ENCODE assay signal across 10 cellular contexts in the genomic region with DNA sequence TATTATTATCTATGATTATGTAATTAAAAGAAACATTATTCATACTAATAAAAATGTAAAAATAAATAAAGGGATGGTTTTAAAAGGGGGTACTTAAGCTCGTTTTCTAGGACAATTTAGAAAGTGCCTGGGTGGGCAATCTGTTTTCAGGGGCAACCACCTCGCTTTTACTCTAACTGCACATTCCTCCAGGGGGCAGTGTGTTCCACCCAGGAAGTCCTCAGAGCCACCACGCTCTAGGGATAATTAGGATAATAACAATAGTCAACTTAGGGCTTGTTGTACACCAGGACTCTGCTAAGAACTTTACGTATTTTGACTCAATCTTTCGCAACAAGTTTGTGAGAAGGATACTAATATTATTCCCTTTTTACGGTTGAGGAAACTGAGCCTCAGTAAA.
DNase-seq lines count a peak whose midpoint lies in the region; ATAC-seq, FAIRE-seq and TF ChIP-seq lines count a peak whose summit lies in the region.
"Had no signal": no experiment of that assay in that cellular context is flagged by ENCODE, and none has a peak within 500 bp of the region (broad histone marks: within the 10 kb centered on the region; RNA-seq: fewer than 3 reads in every experiment).

No MANE protein-coding gene starts in this region.

- H3K4me1 ChIP-seq in HEK293 (ENCODE audit: control insufficient read depth, insufficient read depth, low read length) (no peaks in the 10 kb centered on the region), K562 (replicated peaks in 1 of 2; ENCODE audit: control insufficient read depth in 2 of 2, insufficient read depth in 2 of 2, low read length in 2 of 2) (peaks cover 3 to 18% of the 10 kb centered on the region in 2 experiments; a peak in 3 of 5 replicates), mesendoderm (ENCODE audit: control insufficient read depth, low read depth, low read length) (no peaks in the 10 kb centered on the region), neuronal stem cell (ENCODE audit: control insufficient read depth in 2 of 2, insufficient read depth in 1 of 2, low read depth in 1 of 2, low read length in 2 of 2) (peaks cover 6 to 7% of the 10 kb centered on the region in 2 donors)
- H3K4me1 ChIP-seq: upper lobe of left lung had no signal

- H4K20me1 ChIP-seq in K562 (replicated peaks; ENCODE audit: control insufficient read depth, insufficient read depth, low read length): no peaks in the 10 kb centered on the region

- H2BK120ac ChIP-seq in mesendoderm (ENCODE audit: low read depth, low read length) (no peak overlapping the region), neuronal stem cell (ENCODE audit: low read depth, low read length) (no peak overlapping the region)

- H3K79me2 ChIP-seq in K562 (ENCODE audit: control insufficient read depth, insufficient read depth, low read length) (no peaks in the 10 kb centered on the region), mesendoderm (ENCODE audit: control insufficient read depth, insufficient read depth, low read length) (no peaks in the 10 kb centered on the region)

- H3K4me3 ChIP-seq in HEK293 (ENCODE audit: low read depth, low read length) (no peak overlapping the region), K562 (no peak overlapping the region), mesendoderm (ENCODE audit: low read length) (no peak overlapping the region), neuronal stem cell (ENCODE audit: low read length in 2 of 2) (no peak overlapping the region)
- H3K4me3 ChIP-seq: upper lobe of left lung had no signal

- H3K18ac ChIP-seq in mesendoderm (ENCODE audit: low read length) (no peak overlapping the region), neuronal stem cell (ENCODE audit: low read length) (no peak overlapping the region)

- peak; percentile 84 for FAIRE-seq in K562 (lab: Jason Lieb, UNC)

- H3K4me2 ChIP-seq in K562 (ENCODE audit: insufficient read depth, low read length): no peak overlapping the region
- no peak overlapping the region for H3K4me2 ChIP-seq in mesendoderm (ENCODE audit: low read length)
- no peak overlapping the region for H3K4me2 ChIP-seq in neuronal stem cell (ENCODE audit: insufficient read depth, low read length, poor library complexity, severe bottlenecking)

- CTCF ChIA-PET in HEK293 (lab: Yijun Ruan, JAX): interaction anchor here (0.6 to 1.7 kb wide), 10 partner anchors 9 to 467 kb away, joined by 3 to 12 read pairs (median 4); no protein-coding TSS in a partner anchor
- CTCF ChIA-PET in K562 (lab: Yijun Ruan, JAX; ENCODE audit: low intra/inter-chr PET ratio): no interaction called here

- POLR2A ChIA-PET in HEK293 (lab: Yijun Ruan, JAX) (no interaction called here), K562 (lab: Yijun Ruan, JAX) (interaction anchor here (0.5 to 1.2 kb wide), 4 partner anchors 9 to 267 kb away, joined by 3 to 4 read pairs (median 3); no protein-coding TSS in a partner anchor)

- ATAC-seq in K562: peak; percentile 93

- no peak overlapping the region for H2BK15ac ChIP-seq in mesendoderm (replicated peaks; ENCODE audit: low read depth)
- no peak overlapping the region for H2BK15ac ChIP-seq in neuronal stem cell (ENCODE audit: low read length)

- no peak overlapping the region for H4K91ac ChIP-seq in neuronal stem cell (ENCODE audit: low read depth, low read length, poor library complexity)

- H3K9ac ChIP-seq in K562 (ENCODE audit: insufficient read depth in 1 of 2, low read depth in 2 of 2, low read length in 2 of 2) (no peak overlapping the region), mesendoderm (ENCODE audit: low read length) (no peak overlapping the region), neuronal stem cell (ENCODE audit: low read depth, low read length, poor library complexity) (no peak overlapping the region)

- TF ChIP-seq EP300 in K562 (IDR thresholded peaks at IDR 0.05; ENCODE audit: low read length): no peak; the same call in 1 of the 2 replicates

- H2AK5ac ChIP-seq in mesendoderm (ENCODE audit: low read length) (no peak overlapping the region), neuronal stem cell (ENCODE audit: low read depth, low read length) (no peak overlapping the region)

- intact Hi-C loops in K562 (cut with micrococcal nuclease): loop anchor here (1.0 kb wide), 1 partner anchor 87 kb away; no protein-coding TSS in a partner anchor

- 47% methylated on average over 6 of the region's 6 CpGs for WGBS in K562 (ENCODE audit: insufficient coverage, low coverage, missing lambda C conversion rate)
- WGBS in mesendoderm (ENCODE audit: extremely low coverage, insufficient coverage, low lambda C conversion rate): no CpG with 5 or more reads among the region's 6 CpGs
- WGBS in neuronal stem cell (ENCODE audit: extremely low coverage in 2 of 2, insufficient read length in 2 of 2, insufficient replicate concordance in 1 of 2), 2 donors: no CpG with 5 or more reads among the region's 6 CpGs

- H3K9me1 ChIP-seq in K562 (ENCODE audit: control insufficient read depth, insufficient read depth, low read length): no peaks in the 10 kb centered on the region

- H3K56ac ChIP-seq in mesendoderm (ENCODE audit: low read length): no peak overlapping the region

- H3K23ac ChIP-seq in mesendoderm (ENCODE audit: low read length) (no peak overlapping the region), neuronal stem cell (ENCODE audit: low read depth, low read length, poor library complexity) (no peak overlapping the region)

- H4K8ac ChIP-seq in mesendoderm (ENCODE audit: low read depth, low read length) (no peak overlapping the region), neuronal stem cell (ENCODE audit: low read depth, low read length) (no peak overlapping the region)

- no peaks in the 10 kb centered on the region for H3K9me3 ChIP-seq in HEK293 (ENCODE audit: control insufficient read depth, insufficient read depth, low read depth, low read length)
- no peaks in the 10 kb centered on the region for H3K9me3 ChIP-seq in K562 (replicated peaks; ENCODE audit: control insufficient read depth, insufficient read depth, low read depth, low read length)
- H3K9me3 ChIP-seq in neuronal stem cell (replicated peaks in 1 of 2; ENCODE audit: control insufficient read depth in 2 of 2, insufficient read depth in 1 of 2, low read depth in 1 of 2, low read length in 2 of 2): no peaks in the 10 kb centered on the region
- H3K9me3 ChIP-seq: upper lobe of left lung had no signal

- H3K4ac ChIP-seq in mesendoderm (ENCODE audit: low read depth, low read length) (no peak overlapping the region), neuronal stem cell (ENCODE audit: low read length) (no peak overlapping the region)

- DNase-seq in NCI-H526 (lab: John Stamatoyannopoulos, UW) (peak; percentile 1 to 25), NCI-H526 treated with DMSO at 0.1 percent for 48 hours (lab: John Stamatoyannopoulos, UW) (no peak), K562 (ENCODE audit: extremely low read depth in 1 of 4, low spot score in 3 of 4) (peak; percentile 39 to 69 (median 53)), mesendoderm (peak; percentile 44), caudate nucleus (lab: John Stamatoyannopoulos, UW) (no peak), pons (ENCODE audit: low spot score) (no peak), neuronal stem cell (ENCODE audit: low spot score) (no peak)
- DNase-seq: NCI-H2029 treated with DMSO at 0.1 percent for 48 hours, upper lobe of left lung had no signal

- no peak overlapping the region for H4K5ac ChIP-seq in mesendoderm (ENCODE audit: low read length)

- no peaks in the 10 kb centered on the region for H3K79me1 ChIP-seq in mesendoderm (ENCODE audit: low read length)
- no peaks in the 10 kb centered on the region for H3K79me1 ChIP-seq in neuronal stem cell (ENCODE audit: low read depth, low read length)

- no peaks in the 10 kb centered on the region for H3K36me3 ChIP-seq in HEK293 (ENCODE audit: control insufficient read depth in 2 of 2, insufficient read depth in 1 of 2, low read length in 2 of 2)
- H3K36me3 ChIP-seq in K562 (ENCODE audit: control insufficient read depth, insufficient read depth, low read length): no peaks in the 10 kb centered on the region
- no peaks in the 10 kb centered on the region for H3K36me3 ChIP-seq in mesendoderm (ENCODE audit: control insufficient read depth, insufficient read depth, low read length)
- no peaks in the 10 kb centered on the region for H3K36me3 ChIP-seq in neuronal stem cell (replicated peaks in 1 of 2; ENCODE audit: control insufficient read depth in 2 of 2, insufficient read depth in 2 of 2, low read length in 2 of 2)
- H3K36me3 ChIP-seq: upper lobe of left lung had no signal

- H3K27ac ChIP-seq in HEK293 (ENCODE audit: extremely low read depth, low read depth, low read length) (no peak overlapping the region), K562 (ENCODE audit: extremely low read depth, low read depth, low read length) (no peak overlapping the region), mesendoderm (ENCODE audit: low read depth, low read length) (no peak overlapping the region), caudate nucleus (ENCODE audit: low read depth, low read length) (no peak overlapping the region), neuronal stem cell (replicated peaks; ENCODE audit: low read length) (no peak overlapping the region)
- H3K27ac ChIP-seq: upper lobe of left lung had no signal

- in situ Hi-C loops in K562 (cut with MboI): no loop called here

- H3K14ac ChIP-seq in neuronal stem cell (ENCODE audit: low read length): no peak overlapping the region

- no peak overlapping the region for H2BK12ac ChIP-seq in neuronal stem cell (ENCODE audit: low read length)

- TF ChIP-seq RAD21 in K562 (CRISPR knock-in tag; conservative IDR thresholded peaks at IDR 0.05 in 1 of 2, IDR thresholded peaks at IDR 0.05 in 1 of 2): peak; percentile 48 to 67

- no peak for TF ChIP-seq CTCF in HEK293 (tag by site-specific recombination; IDR thresholded peaks at IDR 0.05)
- TF ChIP-seq CTCF in K562 (IDR thresholded peaks at IDR 0.05 in 2 of 3, conservative IDR thresholded peaks at IDR 0.05 in 1 of 3; ENCODE audit: insufficient read depth in 2 of 3, low read depth in 1 of 3, low read length in 3 of 3): peak; percentile 63 to 78 (median 78)

- H3K27me3 ChIP-seq in K562 (ENCODE audit: control insufficient read depth in 2 of 2, insufficient read depth in 2 of 2, low read length in 2 of 2) (no peaks in the 10 kb centered on the region; a peak in 1 of 5 replicates), mesendoderm (ENCODE audit: insufficient read depth, low read length, poor library complexity) (no peaks in the 10 kb centered on the region), neuronal stem cell (ENCODE audit: control insufficient read depth in 3 of 3, insufficient read depth in 3 of 3, low read depth in 1 of 3, low read length in 3 of 3) (peaks cover 0 to 1% (median 0%) of the 10 kb centered on the region in 3 experiments)
- H3K27me3 ChIP-seq: upper lobe of left lung had no signal

- no TSS peak for BruUV-seq in K562 (replicated peaks; lab: Mats Ljungman, UMichigan)

- H2BK5ac ChIP-seq in mesendoderm (ENCODE audit: low read length) (no peak overlapping the region), neuronal stem cell (ENCODE audit: low read length) (no peak overlapping the region)

- TF ChIP-seq POLR2A in K562 (conservative IDR thresholded peaks at IDR 0.05): no peak

- H2AFZ ChIP-seq in K562 (ENCODE audit: low read depth, low read length) (peak overlapping the region; percentile 83), neuronal stem cell (ENCODE audit: low read length) (no peak overlapping the region)

TF ChIP-seq in K562, 482 proteins besides CTCF, POLR2A, EP300 and RAD21 (continues in another document):
- TF ChIP-seq SMC3 (conservative IDR thresholded peaks at IDR 0.05; ENCODE audit: insufficient read depth, low read depth, low read length): peak; percentile 53

Comparison
In these comparisons a context has a peak if more than half of its experiments do, and no peak if none do; other contexts are left out.
1. DNase-seq: peak in NCI-H526 (2 of 2), K562 (4 of 4) and mesendoderm (single experiment); none in NCI-H526 treated with DMSO at 0.1 percent for 48 hours (single experiment), caudate nucleus (0 of 61), pons (single experiment) and neuronal stem cell (single experiment).